In the genomic region with DNA sequence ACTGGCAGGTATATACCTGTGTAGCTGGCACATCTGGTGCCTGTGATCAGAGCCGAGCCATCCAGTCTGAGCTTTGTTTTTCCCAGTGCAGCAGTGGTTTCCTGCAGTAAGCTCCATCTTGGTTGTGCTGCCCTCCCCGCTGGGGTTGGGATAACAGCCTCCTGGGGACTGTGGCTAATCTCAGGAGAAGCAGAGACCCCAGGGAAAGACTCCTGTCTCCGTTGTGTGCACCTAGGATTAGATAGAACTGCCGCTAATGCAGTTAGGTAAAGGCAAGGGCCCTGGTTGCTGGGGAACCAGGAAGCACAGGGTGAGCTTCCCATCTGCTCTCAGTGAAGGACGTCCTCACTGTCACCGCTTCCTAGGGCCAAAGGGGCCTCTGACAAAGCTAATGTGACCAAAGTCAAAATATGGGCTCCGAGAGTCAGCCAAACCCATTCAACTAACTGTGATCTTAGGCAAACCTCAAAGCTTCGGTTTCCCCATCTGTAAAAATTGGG, we compare ENCODE assay signal across 24 cellular contexts. TPM values are rescaled to one million over a fixed set of nuclear protein-coding genes. Genes with fewer than 3 reads are reported as not detected.
"Had no signal": no experiment of that assay in that cellular context is flagged by ENCODE, and none has a peak within 500 bp of the region (broad histone marks: within the 10 kb centered on the region; RNA-seq: fewer than 3 reads in every experiment).

No MANE protein-coding gene starts in this region.

- H3K4me3 Mint-ChIP-seq: activated CD4-positive, alpha-beta memory T cell treated with anti-CD3 and anti-CD28 coated beads, Interleukin-2, amount 10 ng/mL, durations not matched to agents 7 days and 5 days; activated CD4-positive, alpha-beta T cell treated with anti-CD3 and anti-CD28 coated beads, Interleukin-2, amount 10 ng/mL, durations not matched to agents 7 days and 5 days; activated naive CD4-positive, alpha-beta T cell treated with anti-CD3 and anti-CD28 coated beads, Interleukin-2, amount 10 ng/mL, durations not matched to agents 7 days and 5 days; activated naive CD8-positive, alpha-beta T cell treated with anti-CD3 and anti-CD28 coated beads, Interleukin-2, amount 10 ng/mL, durations not matched to agents 7 days and 5 days; activated T-cell treated with anti-CD3 and anti-CD28 coated beads, Interleukin-2, amount 50 U/mL, for 24 hours; nephron progenitor cell had no signal

- H3K4me1 Mint-ChIP-seq: activated CD4-positive, alpha-beta memory T cell treated with anti-CD3 and anti-CD28 coated beads, Interleukin-2, amount 10 ng/mL, durations not matched to agents 7 days and 5 days; activated naive CD8-positive, alpha-beta T cell treated with anti-CD3 and anti-CD28 coated beads, Interleukin-2, amount 10 ng/mL, durations not matched to agents 7 days and 5 days had no signal

- H3K27ac Mint-ChIP-seq: activated CD4-positive, alpha-beta memory T cell treated with anti-CD3 and anti-CD28 coated beads, Interleukin-2, amount 10 ng/mL, durations not matched to agents 7 days and 5 days; activated CD4-positive, alpha-beta T cell treated with anti-CD3 and anti-CD28 coated beads, Interleukin-2, amount 10 ng/mL, durations not matched to agents 7 days and 5 days; activated naive CD4-positive, alpha-beta T cell treated with anti-CD3 and anti-CD28 coated beads, Interleukin-2, amount 10 ng/mL, durations not matched to agents 7 days and 5 days; activated naive CD8-positive, alpha-beta T cell treated with anti-CD3 and anti-CD28 coated beads, Interleukin-2, amount 10 ng/mL, durations not matched to agents 7 days and 5 days; activated T-cell treated with anti-CD3 and anti-CD28 coated beads, Interleukin-2, amount 50 U/mL, for 24 hours; nephron progenitor cell had no signal

- H3K36me3 Mint-ChIP-seq: activated naive CD4-positive, alpha-beta T cell treated with anti-CD3 and anti-CD28 coated beads, Interleukin-2, amount 10 ng/mL, durations not matched to agents 7 days and 5 days; activated naive CD8-positive, alpha-beta T cell treated with anti-CD3 and anti-CD28 coated beads, Interleukin-2, amount 10 ng/mL, durations not matched to agents 7 days and 5 days had no signal

- H3K27me3 ChIP-seq: brain microvascular endothelial cell, esophagus muscularis mucosa, foreskin keratinocyte, heart left ventricle, testis, transverse colon, uterus had no signal

- H3K27me3 Mint-ChIP-seq: activated CD4-positive, alpha-beta T cell treated with anti-CD3 and anti-CD28 coated beads, Interleukin-2, amount 10 ng/mL, durations not matched to agents 7 days and 5 days had no signal

- DNase-seq: activated CD4-positive, alpha-beta memory T cell treated with anti-CD3 and anti-CD28 coated beads, Interleukin-2, amount 10 ng/mL, durations not matched to agents 7 days and 5 days; activated CD4-positive, alpha-beta T cell treated with anti-CD3 and anti-CD28 coated beads for 1 hour; activated CD4-positive, alpha-beta T cell treated with anti-CD3 and anti-CD28 coated beads, Interleukin-2, amount 10 ng/mL, durations not matched to agents 7 days and 5 days; activated CD8-positive, alpha-beta memory T cell treated with anti-CD3 and anti-CD28 coated beads, Interleukin-2, amount 50 U/mL, for 48 hours; activated gamma-delta T cell; activated naive CD4-positive, alpha-beta T cell treated with anti-CD3 and anti-CD28 coated beads, Interleukin-2, amount 10 ng/mL, durations not matched to agents 7 days and 5 days; activated naive CD8-positive, alpha-beta T cell treated with anti-CD3 and anti-CD28 coated beads, Interleukin-2, amount 10 ng/mL, durations not matched to agents 7 days and 5 days; activated T-cell treated with anti-CD3 and anti-CD28 coated beads, Interleukin-2, amount 50 U/mL, for 24 hours; brain microvascular endothelial cell; foreskin keratinocyte; heart left ventricle; hypothalamus; kidney glomerular epithelial cell; nephron progenitor cell; right cardiac atrium; stimulated activated CD4-positive, alpha-beta T cell treated with anti-CD3 and anti-CD28 coated beads, Interleukin-15, amount 100 ng/mL, for 24 hours; stimulated activated CD4-positive, alpha-beta T cell treated with anti-CD3 and anti-CD28 coated beads, Interleukin-2, amount 100 ng/mL, for 24 hours; stimulated activated naive CD4-positive, alpha-beta T cell; testis; transverse colon; uterus had no signal

- H3K27ac ChIP-seq: brain microvascular endothelial cell, esophagus muscularis mucosa, foreskin keratinocyte, testis, transverse colon, uterus had no signal

- H3K4me3 ChIP-seq: esophagus muscularis mucosa, heart left ventricle, lung, testis, transverse colon, uterus had no signal

- H3K36me3 ChIP-seq: brain microvascular endothelial cell, esophagus muscularis mucosa, heart left ventricle, transverse colon, uterus had no signal

- H3K4me1 ChIP-seq: foreskin keratinocyte, testis, transverse colon, uterus had no signal

- H3K9me3 ChIP-seq: esophagus muscularis mucosa, heart left ventricle, testis, transverse colon, uterus had no signal

- H3K9me3 Mint-ChIP-seq: activated CD4-positive, alpha-beta memory T cell treated with anti-CD3 and anti-CD28 coated beads, Interleukin-2, amount 10 ng/mL, durations not matched to agents 7 days and 5 days; activated CD4-positive, alpha-beta T cell treated with anti-CD3 and anti-CD28 coated beads, Interleukin-2, amount 10 ng/mL, durations not matched to agents 7 days and 5 days; activated naive CD4-positive, alpha-beta T cell treated with anti-CD3 and anti-CD28 coated beads, Interleukin-2, amount 10 ng/mL, durations not matched to agents 7 days and 5 days; activated naive CD8-positive, alpha-beta T cell treated with anti-CD3 and anti-CD28 coated beads, Interleukin-2, amount 10 ng/mL, durations not matched to agents 7 days and 5 days; activated T-cell treated with anti-CD3 and anti-CD28 coated beads, Interleukin-2, amount 50 U/mL, for 24 hours; nephron progenitor cell had no signal

- ATAC-seq: foreskin keratinocyte, heart left ventricle, left lobe of liver, right cardiac atrium had no signal

RNA-seq across cellular contexts. Expression of gene ROR1, which starts 20.0 kb away (rescaled TPM):
- total RNA-seq: activated CD4-positive, alpha-beta T cell treated with anti-CD3 and anti-CD28 coated beads, Interleukin-2, amount 10 ng/mL, durations not matched to agents 7 days and 5 days; activated naive CD8-positive, alpha-beta T cell treated with anti-CD3 and anti-CD28 coated beads, Interleukin-2, amount 10 ng/mL, durations not matched to agents 7 days and 5 days had no signal
